In the genomic region with DNA sequence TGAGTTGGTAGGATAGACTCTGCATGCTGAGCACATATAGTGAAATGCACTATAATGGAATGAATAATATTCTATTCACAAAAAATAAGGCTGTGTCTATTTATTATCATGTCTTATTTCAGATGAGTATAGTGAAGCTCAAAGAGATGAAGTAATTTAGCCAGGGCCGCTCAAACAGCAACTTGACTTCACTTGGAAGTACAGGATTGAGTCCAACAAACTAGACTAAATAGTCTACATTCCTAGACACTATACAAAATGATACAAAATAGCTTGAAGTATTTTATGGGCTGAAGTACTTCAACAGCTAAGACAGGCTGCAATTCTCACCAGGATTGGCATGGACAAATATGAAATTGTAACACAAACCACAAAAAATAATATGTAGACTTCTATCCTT, we compare ENCODE assay signal across 29 cellular contexts.
"Had no signal": no experiment of that assay in that cellular context is flagged by ENCODE, and none has a peak within 500 bp of the region (broad histone marks: within the 10 kb centered on the region; RNA-seq: fewer than 3 reads in every experiment).

No MANE protein-coding gene starts in this region.

- DNase-seq: activated CD4-positive, alpha-beta T cell treated with anti-CD3 and anti-CD28 coated beads for 36 hours; activated CD8-positive, alpha-beta memory T cell treated with anti-CD3 and anti-CD28 coated beads, Interleukin-2, amount 50 U/mL, for 48 hours; activated CD8-positive, alpha-beta T cell treated with anti-CD3 and anti-CD28 coated beads for 36 hours; activated effector memory CD4-positive, alpha-beta T cell treated with Interleukin-2 at 50 U/mL for 16 hours; activated naive CD4-positive, alpha-beta T cell; activated naive CD8-positive, alpha-beta T cell treated with anti-CD3 and anti-CD28 coated beads, Interleukin-2, amount 50 U/mL, for 24 hours; activated T-cell treated with anti-CD3 and anti-CD28 coated beads, Interleukin-2, amount 50 U/mL, for 24 hours; amygdala; central memory CD4-positive, alpha-beta T cell; MG63; NCI-H1092 treated with DMSO at 0.1 percent for 48 hours; NCI-H1417 treated with DMSO at 0.1 percent for 48 hours; NCI-H1694; NCI-H2029; NCI-H2107; NCI-H2171 treated with DMSO at 0.1 percent for 48 hours; NCI-H226; NCI-H510A; NCI-H526 treated with DMSO at 0.1 percent for 48 hours; NCI-H82; RPMI8226; T-helper 1 cell; WERI-Rb-1 had no signal

- H3K27ac Mint-ChIP-seq: activated CD4-positive, alpha-beta T cell treated with anti-CD3 and anti-CD28 coated beads for 36 hours; activated CD8-positive, alpha-beta T cell treated with anti-CD3 and anti-CD28 coated beads for 36 hours; activated naive CD4-positive, alpha-beta T cell treated with anti-CD3 and anti-CD28 coated beads, Interleukin-2, amount 50 U/mL, for 72 hours; activated naive CD8-positive, alpha-beta T cell treated with anti-CD3 and anti-CD28 coated beads, Interleukin-2, amount 50 U/mL, for 24 hours; activated T-cell treated with anti-CD3 and anti-CD28 coated beads, Interleukin-2, amount 50 U/mL, for 24 hours; activated T-helper 1 cell treated with anti-CD3 and anti-CD28 coated beads, Interleukin-12 subunit alpha, Interleukin-12 subunit beta, Interleukin-2, Interleukin-4 antibody, amounts not matched to agents 30 ng/mL and 10 ng/mL and 1 ng/mL, durations not matched to agents 14 hours and 24 hours and 36 hours had no signal

- H3K4me3 Mint-ChIP-seq: activated CD4-positive, alpha-beta T cell treated with anti-CD3 and anti-CD28 coated beads for 36 hours; activated CD8-positive, alpha-beta T cell treated with anti-CD3 and anti-CD28 coated beads for 36 hours; activated naive CD8-positive, alpha-beta T cell treated with anti-CD3 and anti-CD28 coated beads, Interleukin-2, amount 50 U/mL, for 24 hours; activated T-cell treated with anti-CD3 and anti-CD28 coated beads, Interleukin-2, amount 50 U/mL, for 24 hours; activated T-helper 1 cell treated with anti-CD3 and anti-CD28 coated beads, Interleukin-12 subunit alpha, Interleukin-12 subunit beta, Interleukin-2, Interleukin-4 antibody, amounts not matched to agents 30 ng/mL and 10 ng/mL and 1 ng/mL, durations not matched to agents 14 hours and 24 hours and 36 hours had no signal

- H3K9me3 Mint-ChIP-seq: activated CD8-positive, alpha-beta T cell treated with anti-CD3 and anti-CD28 coated beads for 36 hours; activated naive CD8-positive, alpha-beta T cell treated with anti-CD3 and anti-CD28 coated beads, Interleukin-2, amount 50 U/mL, for 24 hours; activated T-cell treated with anti-CD3 and anti-CD28 coated beads, Interleukin-2, amount 50 U/mL, for 24 hours; activated T-helper 1 cell treated with anti-CD3 and anti-CD28 coated beads, Interleukin-12 subunit alpha, Interleukin-12 subunit beta, Interleukin-2, Interleukin-4 antibody, amounts not matched to agents 30 ng/mL and 10 ng/mL and 1 ng/mL, durations not matched to agents 14 hours and 24 hours and 36 hours had no signal

- H3K4me3 ChIP-seq: breast epithelium, MG63, SK-N-MC had no signal

- H3K27ac ChIP-seq: breast epithelium, SK-N-MC, WERI-Rb-1 had no signal

- H3K36me3 ChIP-seq: breast epithelium, MG63, WERI-Rb-1 had no signal

- H3K9me3 ChIP-seq: breast epithelium, MG63 had no signal

- H3K4me1 Mint-ChIP-seq: activated CD4-positive, alpha-beta T cell treated with anti-CD3 and anti-CD28 coated beads for 36 hours; activated naive CD8-positive, alpha-beta T cell treated with anti-CD3 and anti-CD28 coated beads, Interleukin-2, amount 50 U/mL, for 24 hours had no signal

- H3K4me1 ChIP-seq: breast epithelium had no signal

- H3K27me3 ChIP-seq: breast epithelium, MG63 had no signal

- ATAC-seq: activated CD4-positive, alpha-beta T cell treated with anti-CD3 and anti-CD28 coated beads for 36 hours; activated CD8-positive, alpha-beta T cell treated with anti-CD3 and anti-CD28 coated beads for 36 hours; activated naive CD4-positive, alpha-beta T cell treated with anti-CD3 and anti-CD28 coated beads, Interleukin-2, amount 50 U/mL, for 72 hours; activated naive CD8-positive, alpha-beta T cell treated with anti-CD3 and anti-CD28 coated beads, Interleukin-2, amount 50 U/mL, for 24 hours; Panc1; Right ventricle myocardium inferior had no signal
